16 cellular contexts compared by ENCODE assay signal in the genomic region with DNA sequence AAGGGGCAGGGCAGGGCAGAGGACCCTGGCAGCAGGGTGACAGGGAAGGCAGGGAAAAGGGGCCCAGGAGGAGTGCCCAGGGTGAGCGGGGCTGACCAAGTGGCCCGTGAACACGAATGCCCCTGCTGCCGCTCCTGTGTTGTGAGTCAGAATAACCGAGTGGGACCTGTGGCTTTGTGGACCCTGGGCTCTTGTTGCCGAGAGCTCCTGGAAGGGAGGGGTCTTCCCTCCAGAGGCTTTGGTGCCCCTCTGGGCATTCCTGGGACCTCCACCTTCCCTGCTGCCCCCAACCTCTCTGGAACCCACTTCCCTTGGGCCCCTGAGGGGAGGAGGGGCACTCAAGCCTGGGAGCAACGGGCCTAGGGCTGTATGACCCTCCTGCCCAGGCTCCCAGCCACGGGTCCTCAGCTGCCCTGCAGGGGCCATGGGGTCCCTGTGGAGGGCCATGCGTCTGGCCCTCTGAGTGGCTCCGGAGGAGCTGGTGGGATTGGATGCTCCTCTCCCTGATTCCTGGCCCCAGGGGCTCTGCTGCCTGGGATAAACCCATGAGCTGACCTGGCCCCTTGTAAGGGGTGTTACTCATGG.
DNase-seq lines count a peak whose midpoint lies in the region; ATAC-seq and TF ChIP-seq lines count a peak whose summit lies in the region.
"Had no signal": no experiment of that assay in that cellular context is flagged by ENCODE, and none has a peak within 500 bp of the region (broad histone marks: within the 10 kb centered on the region; RNA-seq: fewer than 3 reads in every experiment).

No MANE protein-coding gene starts in this region.

- H3K4me3 ChIP-seq in coronary artery: no peak overlapping the region
- H3K4me3 ChIP-seq: PC-9 had no signal

- TF ChIP-seq CTCF in coronary artery (IDR thresholded peaks at IDR 0.05) (no peak), RWPE1 (conservative IDR thresholded peaks at IDR 0.05; ENCODE audit: low read depth) (no peak)

- no peaks in the 10 kb centered on the region for H3K9me3 Mint-ChIP-seq in activated naive CD8-positive, alpha-beta T cell treated with anti-CD3 and anti-CD28 coated beads, Interleukin-2, amount 10 ng/mL, durations not matched to agents 7 days and 5 days
- H3K9me3 Mint-ChIP-seq in activated naive CD8-positive, alpha-beta T cell treated with anti-CD3 and anti-CD28 coated beads for 36 hours: no peaks in the 10 kb centered on the region
- H3K9me3 Mint-ChIP-seq in stimulated activated naive B cell treated with anti-CD40 and anti-IgM and Interleukin-4, amounts not matched to agents 10 μg/mL and 1 μg/mL and 100 μg/mL, for 72 hours: peaks cover 0 to 1% of the 10 kb centered on the region in 2 donors
- H3K9me3 Mint-ChIP-seq in activated CD4-positive, alpha-beta memory T cell treated with anti-CD3 and anti-CD28 coated beads for 36 hours: no peaks in the 10 kb centered on the region

- peak; percentile 22 for DNase-seq in activated naive CD8-positive, alpha-beta T cell treated with anti-CD3 and anti-CD28 coated beads, Interleukin-2, amount 10 ng/mL, durations not matched to agents 7 days and 5 days
- DNase-seq in activated naive CD8-positive, alpha-beta T cell treated with anti-CD3 and anti-CD28 coated beads for 36 hours: no peak
- peak; percentile 4 for DNase-seq in GM03348 (ENCODE audit: low spot score)
- DNase-seq in coronary artery (ENCODE audit: low spot score): peak; percentile 62
- DNase-seq in stimulated activated naive B cell treated with anti-CD40 and anti-IgM and Interleukin-4, amounts not matched to agents 10 μg/mL and 1 μg/mL and 100 μg/mL, for 72 hours: no peak
- DNase-seq in activated CD4-positive, alpha-beta memory T cell treated with anti-CD3 and anti-CD28 coated beads for 36 hours: no peak
- no peak for DNase-seq in RWPE1 (ENCODE audit: low spot score)
- DNase-seq: COR-L47, DMS153, EL, NCI-H1048, NCI-H1436 treated with DMSO at 0.1 percent for 48 hours, NCI-H2081, NCI-H748 treated with DMSO at 0.1 percent for 48 hours, PC-9 had no signal

- no peaks in the 10 kb centered on the region for H3K36me3 Mint-ChIP-seq in activated naive CD8-positive, alpha-beta T cell treated with anti-CD3 and anti-CD28 coated beads, Interleukin-2, amount 10 ng/mL, durations not matched to agents 7 days and 5 days
- no peaks in the 10 kb centered on the region for H3K36me3 Mint-ChIP-seq in activated naive CD8-positive, alpha-beta T cell treated with anti-CD3 and anti-CD28 coated beads for 36 hours
- H3K36me3 Mint-ChIP-seq in stimulated activated naive B cell treated with anti-CD40 and anti-IgM and Interleukin-4, amounts not matched to agents 10 μg/mL and 1 μg/mL and 100 μg/mL, for 72 hours: peaks cover 43 to 64% of the 10 kb centered on the region in 2 donors
- no peaks in the 10 kb centered on the region for H3K36me3 Mint-ChIP-seq in activated CD4-positive, alpha-beta memory T cell treated with anti-CD3 and anti-CD28 coated beads for 36 hours

- POLR2A ChIA-PET in activated naive CD8-positive, alpha-beta T cell treated with anti-CD3 and anti-CD28 coated beads, Interleukin-2, amount 10 ng/mL, durations not matched to agents 7 days and 5 days (lab: Charles Lee): no interaction called here
- POLR2A ChIA-PET in activated CD4-positive, alpha-beta memory T cell treated with anti-CD3 and anti-CD28 coated beads for 36 hours (lab: Charles Lee): no interaction called here
- POLR2A ChIA-PET in RWPE1 (lab: Yijun Ruan, JAX; ENCODE audit: low non-redundant PET): no interaction called here

- CTCF ChIA-PET in activated CD4-positive, alpha-beta memory T cell treated with anti-CD3 and anti-CD28 coated beads for 36 hours (lab: Charles Lee): no interaction called here
- CTCF ChIA-PET in RWPE1 (lab: Yijun Ruan, JAX): no interaction called here

- no peaks in the 10 kb centered on the region for H3K27me3 Mint-ChIP-seq in activated naive CD8-positive, alpha-beta T cell treated with anti-CD3 and anti-CD28 coated beads, Interleukin-2, amount 10 ng/mL, durations not matched to agents 7 days and 5 days
- no peaks in the 10 kb centered on the region for H3K27me3 Mint-ChIP-seq in activated naive CD8-positive, alpha-beta T cell treated with anti-CD3 and anti-CD28 coated beads for 36 hours
- no peaks in the 10 kb centered on the region for H3K27me3 Mint-ChIP-seq in stimulated activated naive B cell treated with anti-CD40 and anti-IgM and Interleukin-4, amounts not matched to agents 10 μg/mL and 1 μg/mL and 100 μg/mL, for 72 hours
- H3K27me3 Mint-ChIP-seq in activated CD4-positive, alpha-beta memory T cell treated with anti-CD3 and anti-CD28 coated beads for 36 hours: no peaks in the 10 kb centered on the region

- no peak overlapping the region for H3K4me3 Mint-ChIP-seq in activated naive CD8-positive, alpha-beta T cell treated with anti-CD3 and anti-CD28 coated beads, Interleukin-2, amount 10 ng/mL, durations not matched to agents 7 days and 5 days
- H3K4me3 Mint-ChIP-seq in activated naive CD8-positive, alpha-beta T cell treated with anti-CD3 and anti-CD28 coated beads for 36 hours: no peak overlapping the region
- H3K4me3 Mint-ChIP-seq in stimulated activated naive B cell treated with anti-CD40 and anti-IgM and Interleukin-4, amounts not matched to agents 10 μg/mL and 1 μg/mL and 100 μg/mL, for 72 hours: no peak overlapping the region
- H3K4me3 Mint-ChIP-seq in activated CD4-positive, alpha-beta memory T cell treated with anti-CD3 and anti-CD28 coated beads for 36 hours: no peak overlapping the region

- intact Hi-C loops in activated CD4-positive, alpha-beta memory T cell treated with anti-CD3 and anti-CD28 coated beads for 36 hours (cut with micrococcal nuclease): no loop called here

- no peak overlapping the region for H3K27ac Mint-ChIP-seq in activated naive CD8-positive, alpha-beta T cell treated with anti-CD3 and anti-CD28 coated beads, Interleukin-2, amount 10 ng/mL, durations not matched to agents 7 days and 5 days
- H3K27ac Mint-ChIP-seq in activated naive CD8-positive, alpha-beta T cell treated with anti-CD3 and anti-CD28 coated beads for 36 hours: no peak overlapping the region
- peak overlapping the region; percentile 93 for H3K27ac Mint-ChIP-seq in stimulated activated naive B cell treated with anti-CD40 and anti-IgM and Interleukin-4, amounts not matched to agents 10 μg/mL and 1 μg/mL and 100 μg/mL, for 72 hours
- H3K27ac Mint-ChIP-seq in activated CD4-positive, alpha-beta memory T cell treated with anti-CD3 and anti-CD28 coated beads for 36 hours: no peak overlapping the region

- H3K4me1 Mint-ChIP-seq in activated naive CD8-positive, alpha-beta T cell treated with anti-CD3 and anti-CD28 coated beads, Interleukin-2, amount 10 ng/mL, durations not matched to agents 7 days and 5 days: no peaks in the 10 kb centered on the region
- H3K4me1 Mint-ChIP-seq in activated naive CD8-positive, alpha-beta T cell treated with anti-CD3 and anti-CD28 coated beads for 36 hours: no peaks in the 10 kb centered on the region
- H3K4me1 Mint-ChIP-seq in stimulated activated naive B cell treated with anti-CD40 and anti-IgM and Interleukin-4, amounts not matched to agents 10 μg/mL and 1 μg/mL and 100 μg/mL, for 72 hours: peaks cover 42 to 73% of the 10 kb centered on the region in 2 donors
- H3K4me1 Mint-ChIP-seq in activated CD4-positive, alpha-beta memory T cell treated with anti-CD3 and anti-CD28 coated beads for 36 hours (ENCODE audit: low read depth): no peaks in the 10 kb centered on the region

- H3K27ac ChIP-seq in coronary artery: no peak overlapping the region
- no peak overlapping the region for H3K27ac ChIP-seq in RWPE1
- H3K27ac ChIP-seq: KMS-11, PC-9 had no signal

- ATAC-seq in activated naive CD8-positive, alpha-beta T cell treated with anti-CD3 and anti-CD28 coated beads, Interleukin-2, amount 10 ng/mL, durations not matched to agents 7 days and 5 days (ENCODE audit: low read depth): no peak
- no peak for ATAC-seq in stimulated activated naive B cell treated with anti-CD40 and anti-IgM and Interleukin-4, amounts not matched to agents 10 μg/mL and 1 μg/mL and 100 μg/mL, for 72 hours (replicated peaks)

Comparison
In these comparisons a context has a peak if more than half of its experiments do, and no peak if none do; other contexts are left out.
1. DNase-seq: peak in activated naive CD8-positive, alpha-beta T cell treated with anti-CD3 and anti-CD28 coated beads, Interleukin-2, amount 10 ng/mL, durations not matched to agents 7 days and 5 days (single experiment), GM03348 (single experiment) and coronary artery (single experiment); none in activated naive CD8-positive, alpha-beta T cell treated with anti-CD3 and anti-CD28 coated beads for 36 hours (single experiment), stimulated activated naive B cell treated with anti-CD40 and anti-IgM and Interleukin-4, amounts not matched to agents 10 μg/mL and 1 μg/mL and 100 μg/mL, for 72 hours (single experiment), activated CD4-positive, alpha-beta memory T cell treated with anti-CD3 and anti-CD28 coated beads for 36 hours (single experiment) and RWPE1 (single experiment).